Comparison of ENCODE assay signal across 1 cellular context in the genomic region with DNA sequence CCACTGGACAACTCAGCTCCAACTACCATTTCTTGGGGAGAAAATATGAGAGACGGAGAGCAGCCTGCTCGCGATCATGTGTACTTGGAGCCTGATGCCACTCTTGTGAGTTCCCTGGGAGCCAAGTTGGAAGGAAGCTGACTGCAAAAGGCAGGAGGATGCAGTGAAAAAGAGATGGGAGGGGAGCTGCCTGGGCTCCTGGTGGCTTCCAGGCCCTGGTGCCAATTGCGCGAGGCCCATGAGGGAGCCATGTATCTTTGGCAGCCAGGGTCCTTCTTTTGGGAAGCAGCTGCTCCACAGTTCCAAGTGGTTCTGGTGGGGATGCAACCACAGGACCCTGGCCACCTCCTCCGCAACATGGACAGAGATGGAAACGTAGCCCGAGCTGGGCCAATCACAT.
TF ChIP-seq lines count a peak whose summit lies in the region.

No MANE protein-coding gene starts in this region.

TF ChIP-seq in HCT116, 20 proteins besides CTCF, POLR2A, EP300 and RAD21 (continued from another document):
- TF ChIP-seq CEBPB (IDR thresholded peaks at IDR 0.05; ENCODE audit: low read depth), result no peak
- TF ChIP-seq, protein P1, sequence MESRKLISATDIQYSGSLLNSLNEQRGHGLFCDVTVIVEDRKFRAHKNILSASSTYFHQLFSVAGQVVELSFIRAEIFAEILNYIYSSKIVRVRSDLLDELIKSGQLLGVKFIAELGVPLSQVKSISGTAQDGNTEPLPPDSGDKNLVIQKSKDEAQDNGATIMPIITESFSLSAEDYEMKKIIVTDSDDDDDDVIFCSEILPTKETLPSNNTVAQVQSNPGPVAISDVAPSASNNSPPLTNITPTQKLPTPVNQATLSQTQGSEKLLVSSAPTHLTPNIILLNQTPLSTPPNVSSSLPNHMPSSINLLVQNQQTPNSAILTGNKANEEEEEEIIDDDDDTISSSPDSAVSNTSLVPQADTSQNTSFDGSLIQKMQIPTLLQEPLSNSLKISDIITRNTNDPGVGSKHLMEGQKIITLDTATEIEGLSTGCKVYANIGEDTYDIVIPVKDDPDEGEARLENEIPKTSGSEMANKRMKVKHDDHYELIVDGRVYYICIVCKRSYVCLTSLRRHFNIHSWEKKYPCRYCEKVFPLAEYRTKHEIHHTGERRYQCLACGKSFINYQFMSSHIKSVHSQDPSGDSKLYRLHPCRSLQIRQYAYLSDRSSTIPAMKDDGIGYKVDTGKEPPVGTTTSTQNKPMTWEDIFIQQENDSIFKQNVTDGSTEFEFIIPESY (IDR thresholded peaks at IDR 0.05; ENCODE audit: extremely low read depth, insufficient replicate concordance, low read length), result no peak
- no peak for TF ChIP-seq SP1 (IDR thresholded peaks at IDR 0.05; ENCODE audit: low read depth)
- no peak for TF ChIP-seq REST (IDR thresholded peaks at IDR 0.05; ENCODE audit: low read depth)
- no peak for TF ChIP-seq ZNF274 (IDR thresholded peaks at IDR 0.05; ENCODE audit: low read depth, low read length)
- no peak for TF ChIP-seq ELF1 (IDR thresholded peaks at IDR 0.05; ENCODE audit: borderline replicate concordance, low read depth)
- no peak for TF ChIP-seq EGR1 (IDR thresholded peaks at IDR 0.05; ENCODE audit: low read depth)
- TF ChIP-seq, protein P2, sequence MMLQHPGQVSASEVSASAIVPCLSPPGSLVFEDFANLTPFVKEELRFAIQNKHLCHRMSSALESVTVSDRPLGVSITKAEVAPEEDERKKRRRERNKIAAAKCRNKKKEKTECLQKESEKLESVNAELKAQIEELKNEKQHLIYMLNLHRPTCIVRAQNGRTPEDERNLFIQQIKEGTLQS (IDR thresholded peaks at IDR 0.05), result no peak
- TF ChIP-seq EZH2 (IDR thresholded peaks at IDR 0.05), result no peak
- no peak for TF ChIP-seq SRF (IDR thresholded peaks at IDR 0.05; ENCODE audit: low read depth)
- TF ChIP-seq ZFX (IDR thresholded peaks at IDR 0.05), result no peak
- TF ChIP-seq MAX (IDR thresholded peaks at IDR 0.05), result no peak
- no peak for TF ChIP-seq TCF7L2 (IDR thresholded peaks at IDR 0.05; ENCODE audit: borderline replicate concordance, extremely low read depth, insufficient read depth, insufficient read length)
- no peak for TF ChIP-seq FOSL1 (IDR thresholded peaks at IDR 0.05; ENCODE audit: low read depth)
